In genomic region chr17:74532115-74532514, GRCh38 we compare ENCODE assay signal across 13 cellular contexts. TPM values are rescaled to one million over a fixed set of nuclear protein-coding genes. Genes with fewer than 3 reads are reported as not detected.
DNase-seq lines count a peak whose midpoint lies in the region; TF ChIP-seq lines count a peak whose summit lies in the region.
"Had no signal": no experiment of that assay in that cellular context is flagged by ENCODE, and none has a peak within 500 bp of the region (broad histone marks: within the 10 kb centered on the region; RNA-seq: fewer than 3 reads in every experiment).

No MANE protein-coding gene starts in this region.

- H3K36me3 ChIP-seq in SJCRH30: no peaks in the 10 kb centered on the region
- H3K36me3 ChIP-seq in testis (ENCODE audit: low read depth, missing control alignments): no peaks in the 10 kb centered on the region
- H3K36me3 ChIP-seq: cardiac muscle cell, SJSA1 had no signal

- CTCF ChIA-PET in activated CD4-positive, alpha-beta memory T cell treated with anti-CD3 and anti-CD28 coated beads, Interleukin-2, amount 10 ng/mL, durations not matched to agents 7 days and 5 days (lab: Charles Lee): interaction anchor here (1.1 to 2.7 kb wide), 3 partner anchors 71 to 152 kb away, joined by 5 to 7 read pairs (median 7); no protein-coding TSS in a partner anchor
- CTCF ChIA-PET in activated CD4-positive, alpha-beta memory T cell treated with anti-CD3 and anti-CD28 coated beads for 36 hours (lab: Charles Lee): interaction anchor here (0.9 to 2.2 kb wide), 7 partner anchors 20 to 163 kb away, joined by 3 to 24 read pairs (median 4); partner anchors contain the start of gene GPR142

- H3K4me1 ChIP-seq in SJCRH30: no peaks in the 10 kb centered on the region
- no peaks in the 10 kb centered on the region for H3K4me1 ChIP-seq in testis
- H3K4me1 ChIP-seq: SJSA1 had no signal

- 46 to 50% methylated on average over 10 of the region's 10 CpGs for WGBS in testis, 2 donors

- H3K27me3 Mint-ChIP-seq in activated CD4-positive, alpha-beta memory T cell treated with anti-CD3 and anti-CD28 coated beads, Interleukin-2, amount 10 ng/mL, durations not matched to agents 7 days and 5 days: peaks cover 78% of the 10 kb centered on the region
- H3K27me3 Mint-ChIP-seq in activated CD4-positive, alpha-beta memory T cell treated with anti-CD3 and anti-CD28 coated beads for 36 hours: peaks cover 21% of the 10 kb centered on the region

- H3K27me3 ChIP-seq in SJCRH30 (peaks cover 20% of the 10 kb centered on the region), testis (no peaks in the 10 kb centered on the region)

- no peak overlapping the region for H3K4me3 ChIP-seq in SJCRH30
- H3K4me3 ChIP-seq in testis: peak overlapping the region in 1 of 2 donors; percentile 31
- H3K4me3 ChIP-seq: cardiac muscle cell, GM23248, SJSA1 had no signal

- no peak for TF ChIP-seq CTCF in testis (IDR thresholded peaks at IDR 0.05)

- H3K9me3 ChIP-seq in SJCRH30 (replicated peaks): 0 out of 2 replicates have a peak, but pooled peaks cover 3% of the 10 kb centered on the region
- H3K9me3 ChIP-seq in testis: no peaks in the 10 kb centered on the region
- H3K9me3 ChIP-seq: SJSA1 had no signal

- H3K27ac ChIP-seq in SJCRH30 (no peak overlapping the region), testis (peak overlapping the region in 1 of 2 donors; percentile 59)
- H3K27ac ChIP-seq: cardiac muscle cell, GM23248, SJSA1 had no signal

- DNase-seq in activated CD4-positive, alpha-beta memory T cell treated with anti-CD3 and anti-CD28 coated beads, Interleukin-2, amount 10 ng/mL, durations not matched to agents 7 days and 5 days: peak; percentile 9
- no peak for DNase-seq in activated CD4-positive, alpha-beta memory T cell treated with anti-CD3 and anti-CD28 coated beads for 36 hours
- DNase-seq in SJCRH30 (peak; percentile 3 to 15), iPS DF 19.7 (ENCODE audit: low read depth, low spot score) (peak; percentile 59), testis (peak; percentile 70), AG08396 (ENCODE audit: low spot score) (no peak), NCI-H146 (lab: John Stamatoyannopoulos, UW) (no peak), middle frontal gyrus (ENCODE audit: extremely low spot score, low spot score) (no peak)
- DNase-seq: ACHN, GM23248 had no signal

- no peak overlapping the region for H3K27ac Mint-ChIP-seq in activated CD4-positive, alpha-beta memory T cell treated with anti-CD3 and anti-CD28 coated beads, Interleukin-2, amount 10 ng/mL, durations not matched to agents 7 days and 5 days
- no peak overlapping the region for H3K27ac Mint-ChIP-seq in activated CD4-positive, alpha-beta memory T cell treated with anti-CD3 and anti-CD28 coated beads for 36 hours

- H3K36me3 Mint-ChIP-seq in activated CD4-positive, alpha-beta memory T cell treated with anti-CD3 and anti-CD28 coated beads, Interleukin-2, amount 10 ng/mL, durations not matched to agents 7 days and 5 days (ENCODE audit: low read depth): no peaks in the 10 kb centered on the region
- H3K36me3 Mint-ChIP-seq in activated CD4-positive, alpha-beta memory T cell treated with anti-CD3 and anti-CD28 coated beads for 36 hours: no peaks in the 10 kb centered on the region

- H3K4me1 Mint-ChIP-seq in activated CD4-positive, alpha-beta memory T cell treated with anti-CD3 and anti-CD28 coated beads, Interleukin-2, amount 10 ng/mL, durations not matched to agents 7 days and 5 days: peaks cover 3% of the 10 kb centered on the region
- peaks cover 2% of the 10 kb centered on the region for H3K4me1 Mint-ChIP-seq in activated CD4-positive, alpha-beta memory T cell treated with anti-CD3 and anti-CD28 coated beads for 36 hours (ENCODE audit: low read depth)

- TF ChIP-seq POLR2A in testis (IDR thresholded peaks at IDR 0.05): no peak

- H3K9me3 Mint-ChIP-seq in activated CD4-positive, alpha-beta memory T cell treated with anti-CD3 and anti-CD28 coated beads, Interleukin-2, amount 10 ng/mL, durations not matched to agents 7 days and 5 days: no peaks in the 10 kb centered on the region
- no peaks in the 10 kb centered on the region for H3K9me3 Mint-ChIP-seq in activated CD4-positive, alpha-beta memory T cell treated with anti-CD3 and anti-CD28 coated beads for 36 hours

- H3K4me3 Mint-ChIP-seq in activated CD4-positive, alpha-beta memory T cell treated with anti-CD3 and anti-CD28 coated beads, Interleukin-2, amount 10 ng/mL, durations not matched to agents 7 days and 5 days: no peak overlapping the region
- no peak overlapping the region for H3K4me3 Mint-ChIP-seq in activated CD4-positive, alpha-beta memory T cell treated with anti-CD3 and anti-CD28 coated beads for 36 hours

- POLR2A ChIA-PET in activated CD4-positive, alpha-beta memory T cell treated with anti-CD3 and anti-CD28 coated beads, Interleukin-2, amount 10 ng/mL, durations not matched to agents 7 days and 5 days (lab: Charles Lee): no interaction called here
- POLR2A ChIA-PET in activated CD4-positive, alpha-beta memory T cell treated with anti-CD3 and anti-CD28 coated beads for 36 hours (lab: Charles Lee): no interaction called here

- intact Hi-C loops in activated CD4-positive, alpha-beta memory T cell treated with anti-CD3 and anti-CD28 coated beads for 36 hours (cut with micrococcal nuclease): loop anchor here (2.0 kb wide), 1 partner anchor 163 kb away; no protein-coding TSS in a partner anchor
- intact Hi-C loops in testis (cut with DNase I; ENCODE audit: low total_unique reads): no loop called here

RNA-seq across cellular contexts. Expression of gene CD300LB, which starts 0.8 kb away (rescaled TPM):
- total RNA-seq in activated CD4-positive, alpha-beta memory T cell treated with anti-CD3 and anti-CD28 coated beads, Interleukin-2, amount 10 ng/mL, durations not matched to agents 7 days and 5 days: not detected
- total RNA-seq in activated CD4-positive, alpha-beta memory T cell treated with anti-CD3 and anti-CD28 coated beads for 36 hours: not detected
- total RNA-seq in SJCRH30 (2014; rRNA removed; shearing (Covaris generic)): not detected in 2 replicates
- total RNA-seq in testis: under 1 TPM; 0.71 to 0.99 TPM
- 0.30 TPM for polyA plus RNA-seq in testis (ENCODE audit: insufficient read depth, low read depth, low replicate concordance)
- total RNA-seq: cardiac muscle cell, GM23248, lung microvascular endothelial cell, SJSA1 had no signal
- polyA plus RNA-seq: cardiac muscle cell, GM23248 had no signal

RNA-seq across cellular contexts. Expression of gene CD300C, which starts 13.8 kb away (rescaled TPM):
- total RNA-seq in activated CD4-positive, alpha-beta memory T cell treated with anti-CD3 and anti-CD28 coated beads, Interleukin-2, amount 10 ng/mL, durations not matched to agents 7 days and 5 days: 1 to 10 TPM; 3.9 to 4.1 TPM
- under 1 TPM in 1 of 2 experiments, not detected in 1; 0.14 TPM for total RNA-seq in activated CD4-positive, alpha-beta memory T cell treated with anti-CD3 and anti-CD28 coated beads for 36 hours
- not detected in 2 replicates for total RNA-seq in SJCRH30 (2014; rRNA removed; shearing (Covaris generic))
- under 1 TPM; 0.39 to 0.81 TPM for total RNA-seq in testis
- polyA plus RNA-seq in testis (ENCODE audit: insufficient read depth, low read depth, low replicate concordance): 0.34 TPM
- total RNA-seq: lung microvascular endothelial cell, SJSA1 had no signal

RNA-seq across cellular contexts. Expression of gene CD300H, which starts 35.2 kb away (rescaled TPM):
- not detected for total RNA-seq in activated CD4-positive, alpha-beta memory T cell treated with anti-CD3 and anti-CD28 coated beads, Interleukin-2, amount 10 ng/mL, durations not matched to agents 7 days and 5 days
- not detected for total RNA-seq in activated CD4-positive, alpha-beta memory T cell treated with anti-CD3 and anti-CD28 coated beads for 36 hours
- not detected in 2 replicates for total RNA-seq in SJCRH30 (2014; rRNA removed; shearing (Covaris generic))
- not detected for total RNA-seq in testis
- not detected for polyA plus RNA-seq in testis (ENCODE audit: insufficient read depth, low read depth, low replicate concordance)
- total RNA-seq: cardiac muscle cell, GM23248, lung microvascular endothelial cell, SJSA1 had no signal
- polyA plus RNA-seq: cardiac muscle cell, GM23248 had no signal

RNA-seq across cellular contexts. Expression of gene CD300LD, which starts 60.0 kb away (rescaled TPM):
- total RNA-seq in activated CD4-positive, alpha-beta memory T cell treated with anti-CD3 and anti-CD28 coated beads, Interleukin-2, amount 10 ng/mL, durations not matched to agents 7 days and 5 days: not detected
- not detected for total RNA-seq in activated CD4-positive, alpha-beta memory T cell treated with anti-CD3 and anti-CD28 coated beads for 36 hours
- not detected in 2 replicates for total RNA-seq in SJCRH30 (2014; rRNA removed; shearing (Covaris generic))
- not detected for total RNA-seq in testis
- polyA plus RNA-seq in testis (ENCODE audit: insufficient read depth, low read depth, low replicate concordance): 0.41 TPM
- total RNA-seq: cardiac muscle cell, GM23248, lung microvascular endothelial cell, SJSA1 had no signal
- polyA plus RNA-seq: cardiac muscle cell, GM23248 had no signal

Comparison
In these comparisons a context has a peak if more than half of its experiments do, and no peak if none do; other contexts are left out.
1. DNase-seq: peak in activated CD4-positive, alpha-beta memory T cell treated with anti-CD3 and anti-CD28 coated beads, Interleukin-2, amount 10 ng/mL, durations not matched to agents 7 days and 5 days (single experiment), SJCRH30 (2 of 2), iPS DF 19.7 (single experiment) and testis (single experiment); none in activated CD4-positive, alpha-beta memory T cell treated with anti-CD3 and anti-CD28 coated beads for 36 hours (single experiment), AG08396 (single experiment), NCI-H146 (single experiment) and middle frontal gyrus (single experiment).